Comparison of ENCODE assay signal across 7 cellular contexts in genomic region chr22:29032014-29032475, GRCh38. TPM values are rescaled to one million over a fixed set of nuclear protein-coding genes. Genes with fewer than 3 reads are reported as not detected.
DNase-seq lines count a peak whose midpoint lies in the region; ATAC-seq and TF ChIP-seq lines count a peak whose summit lies in the region.

No MANE protein-coding gene starts in this region.

- H3K36me3 ChIP-seq in NT2/D1 (ENCODE audit: insufficient read depth, insufficient read length, low read length) (no peaks in the 10 kb centered on the region), duodenal mucosa (ENCODE audit: control insufficient read depth in 1 of 2, insufficient read depth in 2 of 2, low read length in 2 of 2) (no peaks in the 10 kb centered on the region)

- H3K4me1 ChIP-seq in NT2/D1 (ENCODE audit: insufficient read depth, insufficient read length) (peaks cover 9% of the 10 kb centered on the region), duodenal mucosa (ENCODE audit: control insufficient read depth in 1 of 2, insufficient read depth in 2 of 2, low read length in 2 of 2) (peaks cover 31 to 33% of the 10 kb centered on the region in 2 donors)

- no peaks in the 10 kb centered on the region for H3K36me3 Mint-ChIP-seq in mesothelial cell of epicardium
- H3K36me3 Mint-ChIP-seq in type B pancreatic cell, result peaks cover 14% of the 10 kb centered on the region

- no peaks in the 10 kb centered on the region for H3K9me3 ChIP-seq in NT2/D1 (ENCODE audit: insufficient read depth, low read length)
- no peaks in the 10 kb centered on the region for H3K9me3 ChIP-seq in duodenal mucosa (ENCODE audit: control insufficient read depth in 1 of 2, low read length in 2 of 2)

- DNase-seq in NT2/D1 (ENCODE audit: low read depth, low spot score), result no peak
- DNase-seq in mesothelial cell of epicardium (ENCODE audit: low spot score in 2 of 2, unreplicated experiment in 2 of 2), result no peak
- DNase-seq in type B pancreatic cell (ENCODE audit: extremely low spot score, unreplicated experiment), result no peak
- no peak for DNase-seq in activated gamma-delta T cell (lab: John Stamatoyannopoulos, UW)

- H3K27ac Mint-ChIP-seq in mesothelial cell of epicardium, result peak overlapping the region; percentile 100
- H3K27ac Mint-ChIP-seq in type B pancreatic cell, result peak overlapping the region; percentile 94

- H3K4me3 Mint-ChIP-seq in mesothelial cell of epicardium (no peak overlapping the region), type B pancreatic cell (peak overlapping the region; percentile 42)

- H3K9me3 Mint-ChIP-seq in mesothelial cell of epicardium (no peaks in the 10 kb centered on the region), type B pancreatic cell (no peaks in the 10 kb centered on the region)

- ATAC-seq in HG02588 (IDR thresholded peaks at IDR 0.05; ENCODE audit: unreplicated experiment) (no peak), GM21515 (IDR thresholded peaks at IDR 0.05; ENCODE audit: unreplicated experiment) (no peak)

- H3K9ac ChIP-seq in NT2/D1 (ENCODE audit: insufficient read length, low read depth) (peak overlapping the region; percentile 71), duodenal mucosa (ENCODE audit: low read depth in 1 of 2, low read length in 2 of 2) (no peak overlapping the region)

- TF ChIP-seq CTCF in mesothelial cell of epicardium (IDR thresholded peaks at IDR 0.05; ENCODE audit: unreplicated experiment) (no peak), type B pancreatic cell (conservative IDR thresholded peaks at IDR 0.05) (no peak)

- H3K27ac ChIP-seq in duodenal mucosa (ENCODE audit: low read depth, low read length), result peak overlapping the region; percentile 53

- H3K4me1 Mint-ChIP-seq in mesothelial cell of epicardium (peaks cover 52% of the 10 kb centered on the region), type B pancreatic cell (ENCODE audit: unreplicated experiment) (peaks cover 63% of the 10 kb centered on the region)

- H3K4me3 ChIP-seq in NT2/D1 (ENCODE audit: insufficient read length, low read depth) (no peak overlapping the region), duodenal mucosa (ENCODE audit: low read depth in 1 of 2, low read length in 2 of 2) (no peak overlapping the region)

- no peaks in the 10 kb centered on the region for H3K27me3 ChIP-seq in NT2/D1 (ENCODE audit: insufficient read depth, insufficient read length)
- H3K27me3 ChIP-seq in duodenal mucosa (ENCODE audit: control insufficient read depth in 1 of 2, insufficient read depth in 2 of 2, low read length in 2 of 2), result no peaks in the 10 kb centered on the region

- no peaks in the 10 kb centered on the region for H3K27me3 Mint-ChIP-seq in mesothelial cell of epicardium (ENCODE audit: low read depth)
- H3K27me3 Mint-ChIP-seq in type B pancreatic cell, result no peaks in the 10 kb centered on the region

RNA-seq across cellular contexts. Expression of gene C22orf31, which starts 29.6 kb away (rescaled TPM):
- total RNA-seq in mesothelial cell of epicardium (0.44 to 0.45 TPM in 2 of 3 replicates, not detected in the other), type B pancreatic cell (ENCODE audit: low replicate concordance) (0.63 TPM in 1 of 2 replicates, not detected in the other)

RNA-seq across cellular contexts. Expression of gene KREMEN1, which starts 40.8 kb away (rescaled TPM):
- total RNA-seq in mesothelial cell of epicardium, result 24.4 to 30.9 TPM (median 28.5 TPM) in 3 replicates
- total RNA-seq in type B pancreatic cell (ENCODE audit: low replicate concordance), result 26.2 and 29.1 TPM in 2 replicates
